8 cellular contexts compared by ENCODE assay signal in genomic region chr3:107574650-107575049, GRCh38. TPM values are rescaled to one million over a fixed set of nuclear protein-coding genes. Genes with fewer than 3 reads are reported as not detected.
DNase-seq lines count a peak whose midpoint lies in the region; ATAC-seq and TF ChIP-seq lines count a peak whose summit lies in the region.

No MANE protein-coding gene starts in this region.

- no peak overlapping the region for H3K4me3 Mint-ChIP-seq in MCF 10A (ENCODE audit: unreplicated experiment)

- TF ChIP-seq POLR2A in breast epithelium (IDR thresholded peaks at IDR 0.05) (no peak), prostate gland (IDR thresholded peaks at IDR 0.05) (no peak)

- H3K4me3 ChIP-seq in breast epithelium (no peak overlapping the region), fibroblast of the aortic adventitia (ENCODE audit: low read depth, low read length) (no peak overlapping the region), prostate gland (no peak overlapping the region), MG63 (no peak overlapping the region)

- peak; percentile 56 for DNase-seq in MCF 10A (ENCODE audit: unreplicated experiment)
- DNase-seq in breast epithelium (ENCODE audit: low spot score in 2 of 2) = no peak
- DNase-seq in RKO (ENCODE audit: low spot score) = peak; percentile 48
- peak; percentile 69 for DNase-seq in fibroblast of the aortic adventitia (ENCODE audit: low read depth)
- DNase-seq in prostate gland (ENCODE audit: low spot score) = no peak
- DNase-seq in MG63 = no peak
- no peak for DNase-seq in activated T-cell treated with anti-CD3 and anti-CD28 coated beads, Interleukin-2, amount 50 U/mL, for 1 hour

- H3K9me3 Mint-ChIP-seq in MCF 10A (ENCODE audit: unreplicated experiment) = no peaks in the 10 kb centered on the region

- H3K4me1 Mint-ChIP-seq in MCF 10A (ENCODE audit: insufficient read depth, unreplicated experiment) = no peaks in the 10 kb centered on the region

- intact Hi-C loops in MCF 10A (cut with micrococcal nuclease) (loop anchor here (2.0 to 10.0 kb wide), 4 partner anchors 90 to 350 kb away; no protein-coding TSS in a partner anchor), breast epithelium (cut with DNase I; ENCODE audit: low total_unique reads) (no loop called here), prostate gland (cut with DNase I) (loop anchor here (5.0 to 10.0 kb wide), 2 partner anchors 100 to 168 kb away; no protein-coding TSS in a partner anchor)

- H3K9me3 ChIP-seq in breast epithelium (no peaks in the 10 kb centered on the region), prostate gland (no peaks in the 10 kb centered on the region), MG63 (no peaks in the 10 kb centered on the region)

- H3K27me3 Mint-ChIP-seq in MCF 10A (ENCODE audit: insufficient read depth, unreplicated experiment) = no peaks in the 10 kb centered on the region

- H3K36me3 ChIP-seq in breast epithelium = no peaks in the 10 kb centered on the region
- H3K36me3 ChIP-seq in prostate gland = no peaks in the 10 kb centered on the region
- no peaks in the 10 kb centered on the region for H3K36me3 ChIP-seq in MG63

- BruUV-seq in MCF 10A (replicated peaks; lab: Mats Ljungman, UMichigan) = no TSS peak

- H3K4me1 ChIP-seq in breast epithelium (no peaks in the 10 kb centered on the region), prostate gland (replicated peaks) (no peaks in the 10 kb centered on the region)

- H3K36me3 Mint-ChIP-seq in MCF 10A (ENCODE audit: insufficient read depth, unreplicated experiment) = peaks cover 8% of the 10 kb centered on the region

- H3K27me3 ChIP-seq in breast epithelium (no peaks in the 10 kb centered on the region), prostate gland (replicated peaks; ENCODE audit: insufficient read depth) (no peaks in the 10 kb centered on the region), MG63 (no peaks in the 10 kb centered on the region)

- no peak overlapping the region for H3K27ac Mint-ChIP-seq in MCF 10A (ENCODE audit: low read depth, unreplicated experiment)

- CTCF ChIA-PET in MCF 10A (lab: Yijun Ruan, JAX) = interaction anchor here (0.7 to 3.2 kb wide), 24 partner anchors 9 to 394 kb away, joined by 3 to 20 read pairs (median 4); no protein-coding TSS in a partner anchor

- POLR2A ChIA-PET in MCF 10A (lab: Yijun Ruan, JAX) = no interaction called here

- TF ChIP-seq CTCF in MCF 10A (IDR thresholded peaks at IDR 0.05; ENCODE audit: unreplicated experiment) (peak; percentile 64), breast epithelium (IDR thresholded peaks at IDR 0.05) (peak in 1 of 3 donors; percentile 28), fibroblast of the aortic adventitia (IDR thresholded peaks at IDR 0.05; ENCODE audit: insufficient read depth, low read length) (peak; percentile 62), prostate gland (IDR thresholded peaks at IDR 0.05) (peak in 3 of 4 experiments; percentile 27 to 55 (median 50))

- no peak overlapping the region for H3K27ac ChIP-seq in breast epithelium
- H3K27ac ChIP-seq in prostate gland = no peak overlapping the region

- ATAC-seq in HG03095 (IDR thresholded peaks at IDR 0.05; ENCODE audit: unreplicated experiment) = peak; percentile 76

RNA-seq across cellular contexts. Expression of gene BBX, which starts 51.9 kb away (rescaled TPM):
- 73.2 and 77.2 TPM in 2 replicates for total RNA-seq in MCF 10A (2022)
- 10 to 100 TPM; 59.0 to 95.9 (median 70.8) TPM for total RNA-seq in breast epithelium
- total RNA-seq in fibroblast of the aortic adventitia (ENCODE audit: low replicate concordance) = 77.8 and 81.8 TPM in 2 replicates
- 100 to 1,000 TPM in 1 of 2 donors, 10 to 100 TPM in 1; 94.7 to 226 TPM for total RNA-seq in prostate gland
- total RNA-seq in MG63 (2014; rRNA removed; shearing (Covaris generic); ENCODE audit: low replicate concordance) = 13.8 and 18.8 TPM in 2 replicates

Comparison
In these comparisons a context has a peak if more than half of its experiments do, and no peak if none do; other contexts are left out.
1. DNase-seq: peak in MCF 10A (single experiment), RKO (single experiment) and fibroblast of the aortic adventitia (single experiment); none in breast epithelium (0 of 2), prostate gland (single experiment), MG63 (single experiment) and activated T-cell treated with anti-CD3 and anti-CD28 coated beads, Interleukin-2, amount 50 U/mL, for 1 hour (single experiment).